19 cellular contexts compared by ENCODE assay signal in genomic region chr17:74117087-74117486, GRCh38.
DNase-seq lines count a peak whose midpoint lies in the region; FAIRE-seq and TF ChIP-seq lines count a peak whose summit lies in the region.
"Had no signal": no experiment of that assay in that cellular context is flagged by ENCODE, and none has a peak within 500 bp of the region (broad histone marks: within the 10 kb centered on the region; RNA-seq: fewer than 3 reads in every experiment).

No MANE protein-coding gene starts in this region.

- no peaks in the 10 kb centered on the region for H3K36me3 Mint-ChIP-seq in brain
- H3K36me3 Mint-ChIP-seq: CD14-positive monocyte had no signal

- TF ChIP-seq POLR2A in spleen (IDR thresholded peaks at IDR 0.05) (no peak), ovary (IDR thresholded peaks at IDR 0.05) (no peak)

- no peak overlapping the region for H3K4me3 Mint-ChIP-seq in brain
- H3K4me3 Mint-ChIP-seq: CD14-positive monocyte had no signal

- no peak overlapping the region for H3K27ac ChIP-seq in spleen
- no peak overlapping the region for H3K27ac ChIP-seq in ovary
- H3K27ac ChIP-seq: GM23248 had no signal

- H3K27me3 ChIP-seq in spleen (replicated peaks in 1 of 7) (peaks cover 0 to 67% (median 4%) of the 10 kb centered on the region in 7 donors), ovary (no peaks in the 10 kb centered on the region)

- intact Hi-C loops in spleen (cut with DNase I; ENCODE audit: low total_unique reads) (no loop called here), ovary (cut with DNase I) (no loop called here)

- no peaks in the 10 kb centered on the region for H3K36me3 ChIP-seq in spleen
- H3K36me3 ChIP-seq in ovary: no peaks in the 10 kb centered on the region

- peak; percentile 15 for DNase-seq in NCI-H82 treated with DMSO at 0.1 percent for 48 hours (lab: John Stamatoyannopoulos, UW; ENCODE audit: unreplicated experiment)
- DNase-seq in mesenteric fat pad (ENCODE audit: low spot score): peak; percentile 71
- DNase-seq in spleen: peak; percentile 59
- DNase-seq in ovary: no peak
- no peak for DNase-seq in urothelium cell line (ENCODE audit: low spot score)
- no peak for DNase-seq in GM20000 (ENCODE audit: low spot score)
- DNase-seq: ACHN, AML-193, DMS 273 treated with DMSO at 0.1 percent for 48 hours, GDM1, GM23248, KG1, NCI-H1436, NCI-H2029, NCI-H748 treated with DMSO at 0.1 percent for 48 hours had no signal

- no peak for FAIRE-seq in urothelium cell line (lab: Jason Lieb, UNC)
- FAIRE-seq: GM12878, HepG2 had no signal

- H3K4me3 ChIP-seq in spleen: no peak overlapping the region
- H3K4me3 ChIP-seq in ovary: no peak overlapping the region
- H3K4me3 ChIP-seq: GM12878, GM23248 had no signal

- peak overlapping the region; percentile 26 to 86 (median 59) for H3K27ac Mint-ChIP-seq in brain
- H3K27ac Mint-ChIP-seq: CD14-positive monocyte had no signal

- peaks cover 62% of the 10 kb centered on the region for H3K4me1 Mint-ChIP-seq in brain
- H3K4me1 Mint-ChIP-seq: CD14-positive monocyte had no signal

- 69 to 82% (median 78%) methylated on average over 13 of the region's 13 CpGs for WGBS in spleen, 5 donors
- WGBS in ovary, 3 donors: 71 to 79% (median 74%) methylated on average over 13 of the region's 13 CpGs

- no peak for TF ChIP-seq CTCF in brain (conservative IDR thresholded peaks at IDR 0.05)
- no peak for TF ChIP-seq CTCF in spleen (IDR thresholded peaks at IDR 0.05 in 8 of 11, conservative IDR thresholded peaks at IDR 0.05 in 3 of 11)
- TF ChIP-seq CTCF in ovary (IDR thresholded peaks at IDR 0.05): no peak
- no peak for TF ChIP-seq CTCF in GM20000 (IDR thresholded peaks at IDR 0.05; ENCODE audit: extremely low read depth, missing control alignments)

- H3K4me1 ChIP-seq in spleen (no peaks in the 10 kb centered on the region), ovary (ENCODE audit: insufficient read depth) (no peaks in the 10 kb centered on the region)

- H3K27me3 Mint-ChIP-seq in brain: peaks cover 13% of the 10 kb centered on the region

- TF ChIP-seq EP300 in ovary (IDR thresholded peaks at IDR 0.05): no peak

- peaks cover 3 to 11% (median 8%) of the 10 kb centered on the region in 5 experiments for H3K9me3 Mint-ChIP-seq in brain

- H3K9me3 ChIP-seq in spleen (peaks cover 0 to 12% (median 0%) of the 10 kb centered on the region in 8 donors), ovary (no peaks in the 10 kb centered on the region)

Comparison
In these comparisons a context has a peak if more than half of its experiments do, and no peak if none do; other contexts are left out.
1. DNase-seq: peak in NCI-H82 treated with DMSO at 0.1 percent for 48 hours (single experiment), mesenteric fat pad (single experiment) and spleen (single experiment); none in ovary (0 of 5), urothelium cell line (single experiment) and GM20000 (single experiment).